Comparison of ENCODE assay signal across 20 cellular contexts in genomic region chr4:177945235-177945634, GRCh38.
DNase-seq lines count a peak whose midpoint lies in the region; ATAC-seq, FAIRE-seq and TF ChIP-seq lines count a peak whose summit lies in the region.
"Had no signal": no experiment of that assay in that cellular context is flagged by ENCODE, and none has a peak within 500 bp of the region (broad histone marks: within the 10 kb centered on the region; RNA-seq: fewer than 3 reads in every experiment).

No MANE protein-coding gene starts in this region.

- no peaks in the 10 kb centered on the region for H3K36me3 ChIP-seq in H1 (ENCODE audit: control insufficient read depth in 2 of 4, insufficient read depth in 4 of 4, low read length in 3 of 4)
- no peaks in the 10 kb centered on the region for H3K36me3 ChIP-seq in smooth muscle cell (ENCODE audit: low read depth)
- H3K36me3 ChIP-seq in right lobe of liver, result no peaks in the 10 kb centered on the region
- H3K36me3 ChIP-seq: BLaER1 treated with 17β-estradiol and CSF1 and Interleukin-3, amounts not matched to agents 10 nM and 100 nM had no signal

- no peak for DNase-seq in H9
- no peak for DNase-seq in H1 (ENCODE audit: low read depth in 1 of 2, low spot score in 2 of 2)
- DNase-seq in left kidney (ENCODE audit: low read depth, low spot score), result peak; percentile 68
- DNase-seq in smooth muscle cell (lab: John Stamatoyannopoulos, UW; ENCODE audit: unreplicated experiment), result no peak
- no peak for DNase-seq in right lobe of liver
- DNase-seq in activated CD4-positive, alpha-beta T cell treated with anti-CD3 and anti-CD28 coated beads for 1 hour, result no peak
- DNase-seq: 8988T; Caco-2; CD4-positive, CD25-positive, alpha-beta regulatory T cell; DMS79; GDM1; GM23248; H7 had no signal

- H3K18ac ChIP-seq in H9 (ENCODE audit: insufficient read length, low read depth, low read length) (no peak overlapping the region), H1 (ENCODE audit: extremely low read depth, low read length) (no peak overlapping the region)

- H3K56ac ChIP-seq in H9 (ENCODE audit: insufficient read length, low read depth, low read length) (no peak overlapping the region), H1 (replicated peaks; ENCODE audit: insufficient read length, low read depth, low read length) (no peak overlapping the region)

- H3K79me2 ChIP-seq in H9 (ENCODE audit: insufficient read depth, low read length) (no peaks in the 10 kb centered on the region), H1 (ENCODE audit: control insufficient read depth in 1 of 2, insufficient read depth in 2 of 2, low read length in 2 of 2) (no peaks in the 10 kb centered on the region), smooth muscle cell (ENCODE audit: low read depth) (no peaks in the 10 kb centered on the region)

- no peak for TF ChIP-seq EP300 in H1 (IDR thresholded peaks at IDR 0.05; ENCODE audit: borderline replicate concordance in 1 of 2, low read depth in 2 of 2, low read length in 2 of 2)

- no CpG with 5 or more reads among the region's 2 CpGs for WGBS in H9 (ENCODE audit: extremely low coverage, insufficient read length, low lambda C conversion rate)
- 87% methylated on average over 2 of the region's 2 CpGs; no CpG with 5 or more reads in 1 of the 2 experiments for WGBS in H1 (ENCODE audit: extremely low coverage in 1 of 2, insufficient coverage in 1 of 2, insufficient read length in 1 of 2, insufficient replicate concordance in 2 of 2, low coverage in 1 of 2, low lambda C conversion rate in 2 of 2, missing lambda C conversion rate in 1 of 2), 2 experiments
- 86% methylated on average over 2 of the region's 2 CpGs for WGBS in smooth muscle cell (ENCODE audit: low lambda C conversion rate)
- WGBS in right lobe of liver (ENCODE audit: insufficient coverage, low coverage, low lambda C conversion rate, missing lambda C conversion rate), result 18% methylated on average over 2 of the region's 2 CpGs

- POLR2A ChIA-PET in H1 (lab: Charles Lee; ENCODE audit: partially characterized antibody), result no interaction called here

- H3T11ph ChIP-seq in H9 (ENCODE audit: low read length), result no peak overlapping the region

- H3K9me3 ChIP-seq in H9 (ENCODE audit: control insufficient read depth, low read depth, low read length) (no peaks in the 10 kb centered on the region), H1 (ENCODE audit: insufficient read depth in 2 of 2, low read depth in 1 of 2, low read length in 1 of 2) (no peaks in the 10 kb centered on the region), smooth muscle cell (replicated peaks; ENCODE audit: low read depth) (no peaks in the 10 kb centered on the region), right lobe of liver (no peaks in the 10 kb centered on the region)
- H3K9me3 ChIP-seq: BLaER1 treated with 17β-estradiol and CSF1 and Interleukin-3, amounts not matched to agents 10 nM and 100 nM; Caco-2 had no signal

- H2AFZ ChIP-seq in H9 (ENCODE audit: low read length) (no peak overlapping the region), H1 (ENCODE audit: low read length) (peak overlapping the region; percentile 72; the same call in 1 of the 2 replicates), smooth muscle cell (ENCODE audit: low read depth) (peak overlapping the region; percentile 27)
- H2AFZ ChIP-seq: GM23248 had no signal

- H3K9ac ChIP-seq in H9 (ENCODE audit: extremely low read depth, insufficient read length, low read length) (no peak overlapping the region), H1 (replicated peaks in 1 of 4; ENCODE audit: extremely low read depth in 1 of 4, low read depth in 3 of 4, low read length in 3 of 4) (no peak overlapping the region), smooth muscle cell (ENCODE audit: low read depth) (no peak overlapping the region)
- H3K9ac ChIP-seq: BLaER1 treated with 17β-estradiol and CSF1 and Interleukin-3, amounts not matched to agents 10 nM and 100 nM; GM23248 had no signal

- no peak for TF ChIP-seq CTCF in H9 (conservative IDR thresholded peaks at IDR 0.05)
- TF ChIP-seq CTCF in H1 (IDR thresholded peaks at IDR 0.05; ENCODE audit: control extremely low read depth in 1 of 3, insufficient read depth in 1 of 3, low read depth in 1 of 3, low read length in 3 of 3), result no peak
- no peak for TF ChIP-seq CTCF in smooth muscle cell (IDR thresholded peaks at IDR 0.05; ENCODE audit: borderline replicate concordance, insufficient read depth, poor library complexity, severe bottlenecking)
- no peak for TF ChIP-seq CTCF in right lobe of liver (IDR thresholded peaks at IDR 0.05)

- no peak for TF ChIP-seq RAD21 in H1 (IDR thresholded peaks at IDR 0.05 in 1 of 2, conservative IDR thresholded peaks at IDR 0.05 in 1 of 2; ENCODE audit: low read depth in 2 of 2, low read length in 2 of 2)

- no peak overlapping the region for H3K4ac ChIP-seq in H9 (ENCODE audit: low read depth, low read length)
- no peak overlapping the region for H3K4ac ChIP-seq in H1 (replicated peaks; ENCODE audit: insufficient read length, low read depth, low read length)

- H4K5ac ChIP-seq in H9 (ENCODE audit: insufficient read length, low read depth, low read length) (no peak overlapping the region), H1 (ENCODE audit: insufficient read length, low read depth, low read length) (no peak overlapping the region)

- H2BK120ac ChIP-seq in H9 (ENCODE audit: low read depth, low read length, poor library complexity, severe bottlenecking) (no peak overlapping the region), H1 (replicated peaks; ENCODE audit: low read depth, low read length) (no peak overlapping the region)

- H3K36me3 Mint-ChIP-seq in H9 (ENCODE audit: insufficient read depth in 1 of 3, low read depth in 3 of 3), result no peaks in the 10 kb centered on the region
- H3K36me3 Mint-ChIP-seq: CD4-positive, CD25-positive, alpha-beta regulatory T cell had no signal

- peak overlapping the region in 2 of 3 experiments; percentile 17 to 47; a peak in 2 of 7 replicates for H3K27ac Mint-ChIP-seq in H9
- H3K27ac Mint-ChIP-seq: B cell; CD4-positive, CD25-positive, alpha-beta regulatory T cell had no signal

- no peak overlapping the region for H3K4me3 Mint-ChIP-seq in H9
- H3K4me3 Mint-ChIP-seq: B cell; CD4-positive, CD25-positive, alpha-beta regulatory T cell had no signal

- H4K20me1 ChIP-seq in H9 (ENCODE audit: control insufficient read depth, insufficient read depth, insufficient read length), result no peaks in the 10 kb centered on the region
- H4K20me1 ChIP-seq in H1 (replicated peaks in 1 of 2; ENCODE audit: control insufficient read depth in 1 of 2, insufficient read depth in 2 of 2, low read length in 2 of 2), result no peaks in the 10 kb centered on the region
- H4K20me1 ChIP-seq in smooth muscle cell (ENCODE audit: low read depth), result no peaks in the 10 kb centered on the region
- H4K20me1 ChIP-seq: BLaER1 treated with 17β-estradiol and CSF1 and Interleukin-3, amounts not matched to agents 10 nM and 100 nM had no signal

- H3K9me3 Mint-ChIP-seq in H9, result no peaks in the 10 kb centered on the region

- H2BK20ac ChIP-seq in H9 (ENCODE audit: low read depth, low read length, poor library complexity, severe bottlenecking) (no peak overlapping the region), H1 (ENCODE audit: low read length) (no peak overlapping the region)

- H3K23ac ChIP-seq in H9 (ENCODE audit: insufficient read length, low read depth, low read length), result no peak overlapping the region
- H3K23ac ChIP-seq in H1 (ENCODE audit: insufficient read length), result no peak overlapping the region

- no peak overlapping the region for H4K8ac ChIP-seq in H9 (replicated peaks; ENCODE audit: insufficient read length, low read depth, low read length)
- no peak overlapping the region for H4K8ac ChIP-seq in H1 (ENCODE audit: extremely low read depth, insufficient read depth, low read length)

- H2BK12ac ChIP-seq in H9 (ENCODE audit: insufficient read length, low read depth, low read length) (no peak overlapping the region), H1 (ENCODE audit: low read depth, low read length) (no peak overlapping the region)

- no peak overlapping the region for H2BK15ac ChIP-seq in H9 (ENCODE audit: low read depth, low read length)
- H2BK15ac ChIP-seq in H1 (ENCODE audit: low read length), result no peak overlapping the region

- no peak overlapping the region for H3K14ac ChIP-seq in H9 (ENCODE audit: insufficient read depth, low read length)
- no peak overlapping the region for H3K14ac ChIP-seq in H1 (ENCODE audit: insufficient read length)

- CTCF ChIA-PET in H1 (lab: Charles Lee; ENCODE audit: partially characterized antibody), result no interaction called here

- H4K91ac ChIP-seq in H9 (ENCODE audit: insufficient read length, low read depth, low read length) (no peak overlapping the region), H1 (replicated peaks; ENCODE audit: insufficient read length, low read length) (no peak overlapping the region)

- H3K4me3 ChIP-seq in H1 (ENCODE audit: extremely low read depth in 1 of 4, insufficient read depth in 2 of 4, low read depth in 3 of 4, low read length in 4 of 4) (no peak overlapping the region), smooth muscle cell (no peak overlapping the region), right lobe of liver (no peak overlapping the region)
- H3K4me3 ChIP-seq: BLaER1 treated with 17β-estradiol and CSF1 and Interleukin-3, amounts not matched to agents 10 nM and 100 nM; GM23248 had no signal

- H3K79me1 ChIP-seq in H9 (ENCODE audit: insufficient read depth, low read depth, low read length, poor library complexity, severe bottlenecking), result no peaks in the 10 kb centered on the region
- no peaks in the 10 kb centered on the region for H3K79me1 ChIP-seq in H1 (ENCODE audit: low read depth, low read length)

- H3K27me3 ChIP-seq in H9 (ENCODE audit: insufficient read depth, low read length) (no peaks in the 10 kb centered on the region), H1 (replicated peaks in 1 of 4; ENCODE audit: control insufficient read depth in 3 of 4, extremely low read depth in 1 of 4, insufficient read depth in 3 of 4, low read length in 3 of 4) (no peaks in the 10 kb centered on the region), smooth muscle cell (ENCODE audit: low read depth) (no peaks in the 10 kb centered on the region), right lobe of liver (no peaks in the 10 kb centered on the region)
- H3K27me3 ChIP-seq: BLaER1 treated with 17β-estradiol and CSF1 and Interleukin-3, amounts not matched to agents 10 nM and 100 nM had no signal

- TF ChIP-seq POLR2A in H1 (IDR thresholded peaks at IDR 0.05; ENCODE audit: control extremely low read depth in 1 of 2, low read depth in 2 of 2, low read length in 2 of 2), result no peak
- TF ChIP-seq POLR2A in right lobe of liver (IDR thresholded peaks at IDR 0.05), result no peak

- H2AK5ac ChIP-seq in H9 (ENCODE audit: insufficient read length, low read length) (no peak overlapping the region), H1 (ENCODE audit: low read depth, low read length) (no peak overlapping the region)

- H3K23me2 ChIP-seq in H9 (ENCODE audit: insufficient read length, low read depth, low read length, poor library complexity, severe bottlenecking), result no peaks in the 10 kb centered on the region
- H3K23me2 ChIP-seq in H1 (ENCODE audit: low read depth, low read length), result no peaks in the 10 kb centered on the region

- ATAC-seq in right lobe of liver (no peak), HG02981 (IDR thresholded peaks at IDR 0.05; ENCODE audit: unreplicated experiment) (no peak)

- H3K27ac ChIP-seq in H9 (ENCODE audit: insufficient read length, low read depth, low read length), result no peak overlapping the region
- H3K27ac ChIP-seq in H1 (ENCODE audit: low read depth, low read length), result no peak overlapping the region
- H3K27ac ChIP-seq in smooth muscle cell (ENCODE audit: low read depth), result no peak overlapping the region
- H3K27ac ChIP-seq in right lobe of liver, result no peak overlapping the region
- H3K27ac ChIP-seq: BLaER1 treated with 17β-estradiol and CSF1 and Interleukin-3, amounts not matched to agents 10 nM and 100 nM; GM23248; HL-60 had no signal

- no peak overlapping the region for H2BK5ac ChIP-seq in H9 (ENCODE audit: insufficient read length, low read length)
- no peak overlapping the region for H2BK5ac ChIP-seq in H1 (ENCODE audit: low read depth, low read length)

- 0 out of 4 replicates have a peak, but pooled peaks cover 0 to 3% of the 10 kb centered on the region in 2 experiments for H3K4me1 Mint-ChIP-seq in H9
- H3K4me1 Mint-ChIP-seq: B cell; CD4-positive, CD25-positive, alpha-beta regulatory T cell had no signal

- H3K4me2 ChIP-seq in H9 (ENCODE audit: insufficient read depth, insufficient read length, low read length) (no peak overlapping the region), H1 (ENCODE audit: insufficient read depth in 1 of 2, low read depth in 2 of 2, low read length in 2 of 2) (no peak overlapping the region), smooth muscle cell (no peak overlapping the region)
- H3K4me2 ChIP-seq: BLaER1 treated with 17β-estradiol and CSF1 and Interleukin-3, amounts not matched to agents 10 nM and 100 nM had no signal

- no peak for FAIRE-seq in H1 (lab: Jason Lieb, UNC)
- FAIRE-seq: D721Med, GM12892, GM18507 had no signal

- no peaks in the 10 kb centered on the region for H3F3A ChIP-seq in smooth muscle cell (ENCODE audit: low read depth)

- H3K27me3 Mint-ChIP-seq in H9 (ENCODE audit: low read depth), result no peaks in the 10 kb centered on the region
- H3K27me3 Mint-ChIP-seq: B cell had no signal

- intact Hi-C loops in right lobe of liver (cut with DNase I), result no loop called here

- H3K4me1 ChIP-seq in H9 (ENCODE audit: insufficient read depth, low read length), result no peaks in the 10 kb centered on the region
- peaks cover 0 to 3% (median 0%) of the 10 kb centered on the region in 4 experiments; a peak in 1 of 7 replicates for H3K4me1 ChIP-seq in H1 (replicated peaks in 1 of 4; ENCODE audit: control insufficient read depth in 3 of 4, insufficient read depth in 4 of 4, low read length in 3 of 4)
- H3K4me1 ChIP-seq in smooth muscle cell (ENCODE audit: low read depth), result no peaks in the 10 kb centered on the region
- no peaks in the 10 kb centered on the region for H3K4me1 ChIP-seq in right lobe of liver
- H3K4me1 ChIP-seq: BLaER1 treated with 17β-estradiol and CSF1 and Interleukin-3, amounts not matched to agents 10 nM and 100 nM; Caco-2 had no signal
